Comparison of ENCODE assay signal across 23 cellular contexts in the genomic region with DNA sequence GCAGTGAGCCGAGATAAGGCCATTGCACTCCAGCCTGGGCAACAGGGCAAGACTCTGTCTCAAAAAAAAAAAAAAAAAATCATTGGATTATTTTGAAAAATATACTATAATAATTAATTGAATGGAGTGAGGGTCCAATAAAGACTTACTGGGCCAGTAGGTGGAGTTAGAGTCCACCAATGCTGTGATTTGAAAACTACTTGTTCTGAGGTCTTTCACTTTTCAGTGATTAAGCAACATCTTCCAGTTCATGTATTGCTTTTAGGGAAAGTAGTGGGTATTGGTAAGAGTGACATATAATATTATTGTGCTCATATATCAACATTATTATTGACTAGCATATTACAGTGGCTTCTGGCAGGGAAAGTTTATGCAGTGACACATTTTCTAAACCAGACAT.
"Had no signal": no experiment of that assay in that cellular context is flagged by ENCODE, and none has a peak within 500 bp of the region (broad histone marks: within the 10 kb centered on the region; RNA-seq: fewer than 3 reads in every experiment).

No MANE protein-coding gene starts in this region.

- DNase-seq: activated CD4-positive, alpha-beta memory T cell treated with anti-CD3 and anti-CD28 coated beads for 36 hours; activated CD4-positive, alpha-beta T cell treated with anti-CD3 and anti-CD28 coated beads, Interleukin-2, amount 10 ng/mL, durations not matched to agents 7 days and 5 days; activated CD4-positive, CD25-positive, alpha-beta regulatory T cell; activated CD8-positive, alpha-beta memory T cell treated with anti-CD3 and anti-CD28 coated beads for 24 hours; activated effector memory CD4-positive, alpha-beta T cell treated with anti-CD3 and anti-CD28 coated beads, Interleukin-2, amount 50 U/mL, for 16 hours; activated naive CD4-positive, alpha-beta T cell treated with anti-CD3 and anti-CD28 coated beads for 36 hours; activated T-cell treated with anti-CD3 and anti-CD28 coated beads, Interleukin-2, amount 50 U/mL, for 4 hours; amygdala; IMR-90; KG1; NCI-H1048; NCI-H1930; NCI-H345; NCI-H510A; NCI-H526 treated with DMSO at 0.1 percent for 48 hours; NK-92 treated with Interleukin-12 subunit alpha and Interleukin-12 subunit beta, amount 100 ng/mL, for 24 hours; PC-3; SIG-M5; T-helper 1 cell had no signal

- ATAC-seq: activated T-cell treated with anti-CD3 and anti-CD28 coated beads, Interleukin-2, amount 50 U/mL, for 4 hours; PC-3 had no signal

- H3K27ac Mint-ChIP-seq: activated CD4-positive, alpha-beta memory T cell treated with anti-CD3 and anti-CD28 coated beads for 36 hours; activated CD4-positive, alpha-beta T cell treated with anti-CD3 and anti-CD28 coated beads, Interleukin-2, amount 10 ng/mL, durations not matched to agents 7 days and 5 days; activated naive CD4-positive, alpha-beta T cell treated with anti-CD3 and anti-CD28 coated beads for 36 hours; activated naive CD8-positive, alpha-beta T cell; brain had no signal

- H3K4me1 Mint-ChIP-seq: activated CD4-positive, alpha-beta T cell treated with anti-CD3 and anti-CD28 coated beads, Interleukin-2, amount 10 ng/mL, durations not matched to agents 7 days and 5 days; brain had no signal

- H3K36me3 ChIP-seq: cardiac muscle cell had no signal

- H3K4me3 ChIP-seq: cardiac muscle cell had no signal

- H3K4me3 Mint-ChIP-seq: activated CD4-positive, alpha-beta memory T cell treated with anti-CD3 and anti-CD28 coated beads for 36 hours; activated CD4-positive, alpha-beta T cell treated with anti-CD3 and anti-CD28 coated beads, Interleukin-2, amount 10 ng/mL, durations not matched to agents 7 days and 5 days; activated naive CD4-positive, alpha-beta T cell treated with anti-CD3 and anti-CD28 coated beads for 36 hours; activated naive CD8-positive, alpha-beta T cell; activated T-cell treated with anti-CD3 and anti-CD28 coated beads, Interleukin-2, amount 50 U/mL, for 4 hours; brain had no signal

- H3K9me3 Mint-ChIP-seq: brain had no signal

- H3K27me3 Mint-ChIP-seq: activated CD4-positive, alpha-beta memory T cell treated with anti-CD3 and anti-CD28 coated beads for 36 hours; activated CD4-positive, alpha-beta T cell treated with anti-CD3 and anti-CD28 coated beads, Interleukin-2, amount 10 ng/mL, durations not matched to agents 7 days and 5 days; activated naive CD8-positive, alpha-beta T cell; brain had no signal

- H3K27me3 ChIP-seq: cardiac muscle cell had no signal

- H3K27ac ChIP-seq: cardiac muscle cell, VCaP had no signal

- H3K36me3 Mint-ChIP-seq: activated CD4-positive, alpha-beta memory T cell treated with anti-CD3 and anti-CD28 coated beads for 36 hours; activated naive CD8-positive, alpha-beta T cell; brain had no signal
